Comparison of ENCODE assay signal across 10 cellular contexts in the genomic region with DNA sequence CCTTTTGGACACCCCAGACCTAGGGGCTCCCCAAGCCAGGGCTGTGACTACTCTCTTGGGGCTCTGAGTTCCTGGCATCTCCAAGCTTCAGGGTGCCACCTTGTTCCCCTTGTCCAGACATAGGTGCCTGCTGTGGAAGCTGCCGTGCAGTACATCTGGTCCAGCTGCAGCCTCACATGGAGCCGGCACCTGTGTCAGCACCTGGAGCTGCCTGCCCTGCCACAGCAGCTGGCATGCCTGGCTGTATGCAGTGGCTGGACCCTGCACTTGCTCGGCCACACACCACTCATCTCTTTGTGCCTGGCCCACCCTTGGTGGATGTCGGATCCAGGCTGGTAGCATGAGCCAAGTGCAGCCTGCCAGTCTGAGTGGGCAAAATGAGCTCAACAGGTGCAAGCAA.
"Had no signal": no experiment of that assay in that cellular context is flagged by ENCODE, and none has a peak within 500 bp of the region (broad histone marks: within the 10 kb centered on the region; RNA-seq: fewer than 3 reads in every experiment).

No MANE protein-coding gene starts in this region.

- H3K27me3 ChIP-seq: heart left ventricle, right atrium auricular region had no signal

- H3K36me3 ChIP-seq: heart left ventricle, right atrium auricular region had no signal

- H3K9me3 ChIP-seq: heart left ventricle, right atrium auricular region had no signal

- H3K4me3 ChIP-seq: heart left ventricle, right atrium auricular region had no signal

- H3K27ac ChIP-seq: heart left ventricle, right atrium auricular region had no signal

- DNase-seq: effector memory CD4-positive, alpha-beta T cell; heart left ventricle; hippocampal formation; mesendoderm; naive thymus-derived CD8-positive, alpha-beta T cell; small intestine; stimulated activated CD4-positive, alpha-beta T cell treated with anti-CD3 and anti-CD28 coated beads, Interleukin-2, amount 100 ng/mL, for 48 hours; stimulated activated naive CD4-positive, alpha-beta T cell treated with Interleukin-2 at 50 U/mL for 16 hours had no signal

- H3K4me1 ChIP-seq: heart left ventricle, right atrium auricular region had no signal

- ATAC-seq: esophagus mucosa; naive thymus-derived CD8-positive, alpha-beta T cell had no signal
